8 cellular contexts compared by ENCODE assay signal in the genomic region with DNA sequence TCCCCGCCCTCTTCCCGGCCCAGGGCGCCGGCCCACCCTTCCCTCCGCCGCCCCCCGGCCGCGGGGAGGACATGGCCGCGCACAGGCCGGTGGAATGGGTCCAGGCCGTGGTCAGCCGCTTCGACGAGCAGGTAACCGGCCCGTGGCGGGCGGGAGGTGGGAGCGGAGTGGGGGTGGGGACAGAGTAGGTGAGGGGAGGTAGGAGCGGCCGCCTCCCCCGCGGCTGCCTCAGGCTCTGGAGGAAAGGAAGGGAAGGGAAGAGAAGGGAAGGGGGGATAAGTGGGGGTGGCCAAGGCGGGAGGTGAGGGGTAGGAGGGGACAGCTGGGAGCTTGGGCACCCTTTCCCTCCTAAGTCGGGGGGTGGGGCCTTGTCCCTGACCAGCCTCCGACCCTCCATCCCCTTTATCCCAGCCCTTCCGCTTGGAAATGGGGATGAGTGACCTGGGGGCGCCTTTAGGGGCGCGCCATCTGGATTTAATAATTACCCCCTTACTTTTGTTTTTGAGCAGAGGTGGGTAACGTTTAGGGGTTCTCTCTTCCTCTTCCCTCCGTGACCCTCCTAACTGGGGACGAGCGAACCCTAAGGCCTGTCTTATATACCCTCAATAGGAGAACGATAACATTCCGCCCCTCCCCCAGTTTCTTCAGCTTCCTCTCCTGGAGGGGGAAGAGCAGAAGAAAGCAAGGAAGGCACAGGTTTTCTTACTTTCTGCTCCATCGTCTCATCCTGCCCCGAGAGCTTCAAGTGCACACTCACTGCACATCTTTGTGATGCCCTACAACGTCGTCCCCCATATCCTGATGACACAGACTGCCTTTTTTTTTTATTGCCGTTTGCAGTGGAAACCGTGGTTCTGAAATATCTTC. TPM values are rescaled to one million over a fixed set of nuclear protein-coding genes. Genes with fewer than 3 reads are reported as not detected.
DNase-seq lines count a peak whose midpoint lies in the region; ATAC-seq and TF ChIP-seq lines count a peak whose summit lies in the region.

No MANE protein-coding gene starts in this region.

- H3K36me3 ChIP-seq in subcutaneous abdominal adipose tissue (ENCODE audit: control insufficient read depth in 5 of 5, insufficient read depth in 5 of 5, low read length in 5 of 5), result no peaks in the 10 kb centered on the region

- peak overlapping the region; percentile 39 to 89 (median 78) for H3K9ac ChIP-seq in subcutaneous abdominal adipose tissue (ENCODE audit: low read length in 5 of 5)

- H3K4me3 ChIP-seq in epithelial cell of proximal tubule (ENCODE audit: low read depth, low read length) (peak overlapping the region; percentile 83), subcutaneous abdominal adipose tissue (ENCODE audit: low read depth in 1 of 5, low read length in 5 of 5) (peak overlapping the region; percentile 69 to 82 (median 79))

- TF ChIP-seq CTCF in epithelial cell of proximal tubule (conservative IDR thresholded peaks at IDR 0.05; ENCODE audit: low read depth, low read length) (no peak), mesothelial cell of epicardium (IDR thresholded peaks at IDR 0.05; ENCODE audit: unreplicated experiment) (no peak)

- DNase-seq in ELR (ENCODE audit: low read depth), result peak; percentile 80
- DNase-seq in NCI-H524 (lab: John Stamatoyannopoulos, UW), result peak; percentile 80 to 85
- peak; percentile 62 for DNase-seq in activated CD8-positive, alpha-beta memory T cell treated with anti-CD3 and anti-CD28 coated beads, Interleukin-2, amount 50 U/mL, for 48 hours
- no peak for DNase-seq in epithelial cell of proximal tubule (ENCODE audit: low read depth)
- peak; percentile 60 to 76 for DNase-seq in mesothelial cell of epicardium (ENCODE audit: low spot score in 2 of 2, unreplicated experiment in 2 of 2)
- no peak for DNase-seq in HuH-7.5 (ENCODE audit: low spot score)

- ATAC-seq in HG02571 (IDR thresholded peaks at IDR 0.05; ENCODE audit: unreplicated experiment), result peak; percentile 15

- peaks cover 7% of the 10 kb centered on the region for H3K36me3 Mint-ChIP-seq in mesothelial cell of epicardium

- H3K27me3 Mint-ChIP-seq in mesothelial cell of epicardium (ENCODE audit: low read depth), result no peaks in the 10 kb centered on the region

- no peaks in the 10 kb centered on the region for H3K27me3 ChIP-seq in subcutaneous abdominal adipose tissue (ENCODE audit: control insufficient read depth in 5 of 5, insufficient read depth in 4 of 5, low read length in 5 of 5)

- peaks cover 18% of the 10 kb centered on the region for H3K4me1 Mint-ChIP-seq in mesothelial cell of epicardium

- H3K9me3 ChIP-seq in subcutaneous abdominal adipose tissue (ENCODE audit: control insufficient read depth in 5 of 5, low read length in 5 of 5), result no peaks in the 10 kb centered on the region

- peak overlapping the region; percentile 98 for H3K27ac Mint-ChIP-seq in mesothelial cell of epicardium

- no peaks in the 10 kb centered on the region for H3K9me3 Mint-ChIP-seq in mesothelial cell of epicardium

- H3K4me3 Mint-ChIP-seq in mesothelial cell of epicardium, result peak overlapping the region; percentile 94

- H3K4me1 ChIP-seq in subcutaneous abdominal adipose tissue (ENCODE audit: control insufficient read depth in 5 of 5, insufficient read depth in 5 of 5, low read length in 5 of 5), result peaks cover 0 to 13% (median 13%) of the 10 kb centered on the region in 5 donors

- H3K27ac ChIP-seq in subcutaneous abdominal adipose tissue (ENCODE audit: low read depth, low read length), result peak overlapping the region; percentile 86

RNA-seq across cellular contexts. Expression of a gene that starts 0.7 kb away (rescaled TPM):
- total RNA-seq in epithelial cell of proximal tubule, result 14.3 and 40.2 TPM in 2 replicates
- 91.9 to 104 TPM (median 94.5 TPM) in 3 replicates for total RNA-seq in mesothelial cell of epicardium

Comparison
In these comparisons a context has a peak if more than half of its experiments do, and no peak if none do; other contexts are left out.
1. DNase-seq: peak in ELR (single experiment), NCI-H524 (2 of 2), activated CD8-positive, alpha-beta memory T cell treated with anti-CD3 and anti-CD28 coated beads, Interleukin-2, amount 50 U/mL, for 48 hours (single experiment) and mesothelial cell of epicardium (2 of 2); none in epithelial cell of proximal tubule (single experiment) and HuH-7.5 (single experiment).